Comparison of ENCODE assay signal across 30 cellular contexts in the genomic region with DNA sequence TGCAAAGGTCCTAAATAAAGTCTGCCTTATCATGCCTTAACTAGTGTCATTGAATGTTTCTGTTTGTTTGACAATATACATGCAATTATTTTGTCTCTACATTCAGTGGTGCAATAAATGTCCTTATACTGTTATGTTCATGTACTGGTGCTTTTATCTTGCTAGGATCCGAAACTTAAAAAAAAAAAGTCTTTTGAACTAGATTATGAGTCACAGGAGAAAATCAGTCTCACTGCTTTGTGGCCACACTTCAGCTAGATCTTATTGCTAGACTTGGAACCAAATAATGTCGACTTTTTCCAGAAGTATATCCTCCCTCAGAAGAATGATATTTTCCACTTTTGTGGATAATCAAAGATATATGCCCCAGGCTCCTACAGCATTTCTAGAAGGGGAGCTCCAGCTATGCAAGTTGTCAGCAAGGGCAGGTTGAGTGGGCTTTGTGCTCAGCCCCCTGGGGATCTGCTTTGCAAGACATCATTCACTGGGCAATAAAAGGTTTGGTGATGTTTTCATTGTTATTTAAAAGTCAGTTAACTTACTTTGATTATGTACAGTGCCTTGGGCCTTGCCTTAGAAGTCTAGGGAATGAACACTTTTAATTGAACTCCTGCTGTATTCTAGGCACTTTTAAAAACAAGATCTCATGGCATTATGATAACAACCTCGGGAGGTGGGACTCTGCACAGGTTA.
DNase-seq lines count a peak whose midpoint lies in the region; ATAC-seq and TF ChIP-seq lines count a peak whose summit lies in the region.
"Had no signal": no experiment of that assay in that cellular context is flagged by ENCODE, and none has a peak within 500 bp of the region (broad histone marks: within the 10 kb centered on the region; RNA-seq: fewer than 3 reads in every experiment).

No MANE protein-coding gene starts in this region.

- TF ChIP-seq CTCF in WTC11 (IDR thresholded peaks at IDR 0.05): no peak

- no peak overlapping the region for H3K9ac ChIP-seq in iPS-20b (ENCODE audit: low read depth, low read length)

- peak; percentile 1 for DNase-seq in HT1080 (ENCODE audit: low read depth)
- DNase-seq in WTC11 (ENCODE audit: low spot score): peak; percentile 26
- DNase-seq in Kasumi-1 (lab: John Stamatoyannopoulos, UW): no peak
- no peak for DNase-seq in NCI-H345 (lab: John Stamatoyannopoulos, UW)
- DNase-seq in SJCRH30: no peak
- DNase-seq: activated naive CD4-positive, alpha-beta T cell treated with Interleukin-2 at 50 U/mL for 16 hours; activated T-cell treated with anti-CD3 and anti-CD28 coated beads, Interleukin-2, amount 50 U/mL, for 72 hours; CD4-positive, alpha-beta T cell; DND-41; effector memory CD8-positive, alpha-beta T cell; erythroblast; foreskin fibroblast; GOT3; heart right ventricle; left cardiac atrium; NCI-H1092; NCI-H1694 treated with DMSO at 0.1 percent for 48 hours; NCI-H2171; NCI-H510A; RPMI8226; trophoblast cell had no signal

- peak overlapping the region; percentile 9; the same call in 1 of the 2 replicates for H3K4me3 ChIP-seq in iPS-20b (ENCODE audit: low read length)
- no peak overlapping the region for H3K4me3 ChIP-seq in SJCRH30
- H3K4me3 ChIP-seq: heart right ventricle, lung, SJSA1 had no signal

- POLR2A ChIA-PET in WTC11 (lab: Charles Lee): no interaction called here

- no peaks in the 10 kb centered on the region for H3K27me3 ChIP-seq in iPS-20b (ENCODE audit: insufficient read depth, low read length)
- H3K27me3 ChIP-seq in SJCRH30: peaks cover 38% of the 10 kb centered on the region
- H3K27me3 ChIP-seq: heart right ventricle, SJSA1 had no signal

- no peak overlapping the region for H3K4me3 Mint-ChIP-seq in WTC11
- H3K4me3 Mint-ChIP-seq: activated T-cell treated with anti-CD3 and anti-CD28 coated beads, Interleukin-2, amount 50 U/mL, for 72 hours; CD4-positive, alpha-beta T cell; central memory CD8-positive, alpha-beta T cell; effector memory CD8-positive, alpha-beta T cell; nephron; stimulated activated effector memory CD8-positive, alpha-beta T cell treated with anti-CD3 and anti-CD28 coated beads, Interleukin-12 subunit alpha, Interleukin-12 subunit beta, amount 100 ng/mL, for 72 hours; T-helper 1 cell treated with Interleukin-12 subunit alpha and Interleukin-12 subunit beta and Interleukin-4 antibody, amounts not matched to agents 30 μg/mL and 1 μg/mL, for 36 hours had no signal

- CTCF ChIA-PET in WTC11 (lab: Charles Lee): interaction anchor here (1.3 kb wide), 1 partner anchor 38 kb away, joined by 3 read pairs; no protein-coding TSS in a partner anchor

- peaks cover 70% of the 10 kb centered on the region for H3K27me3 Mint-ChIP-seq in WTC11 (ENCODE audit: low read depth)
- H3K27me3 Mint-ChIP-seq: CD4-positive, alpha-beta T cell; central memory CD8-positive, alpha-beta T cell; effector memory CD8-positive, alpha-beta T cell had no signal

- peaks cover 3% of the 10 kb centered on the region; the same call in 1 of the 2 replicates for H3K9me3 Mint-ChIP-seq in WTC11
- H3K9me3 Mint-ChIP-seq: CD4-positive, alpha-beta T cell had no signal

- H3K27ac ChIP-seq in iPS-20b (ENCODE audit: low read length) (no peak overlapping the region), SJCRH30 (no peak overlapping the region)
- H3K27ac ChIP-seq: heart right ventricle, SJSA1 had no signal

- H3K4me1 Mint-ChIP-seq in WTC11: peaks cover 73% of the 10 kb centered on the region
- H3K4me1 Mint-ChIP-seq: central memory CD8-positive, alpha-beta T cell; stimulated activated effector memory CD8-positive, alpha-beta T cell treated with anti-CD3 and anti-CD28 coated beads, Interleukin-12 subunit alpha, Interleukin-12 subunit beta, amount 100 ng/mL, for 72 hours had no signal

- H3K4me1 ChIP-seq in iPS-20b (ENCODE audit: insufficient read depth, low read length): peaks cover 26% of the 10 kb centered on the region
- H3K4me1 ChIP-seq in SJCRH30: no peaks in the 10 kb centered on the region
- H3K4me1 ChIP-seq: heart right ventricle, SJSA1 had no signal

- H3K36me3 Mint-ChIP-seq in WTC11: peaks cover 3% of the 10 kb centered on the region; the same call in 1 of the 2 replicates
- H3K36me3 Mint-ChIP-seq: stimulated activated effector memory CD8-positive, alpha-beta T cell treated with anti-CD3 and anti-CD28 coated beads, Interleukin-12 subunit alpha, Interleukin-12 subunit beta, amount 100 ng/mL, for 72 hours had no signal

- ATAC-seq in GM18519 (IDR thresholded peaks at IDR 0.05; ENCODE audit: low FRiP score, unreplicated experiment) (peak; percentile 38), WTC11 (peak; percentile 68), GM19023 (IDR thresholded peaks at IDR 0.05; ENCODE audit: unreplicated experiment) (no peak)
- ATAC-seq: activated T-cell treated with anti-CD3 and anti-CD28 coated beads, Interleukin-2, amount 50 U/mL, for 72 hours; effector memory CD8-positive, alpha-beta T cell; heart right ventricle; left cardiac atrium; stimulated activated effector memory CD8-positive, alpha-beta T cell treated with anti-CD3 and anti-CD28 coated beads, Interleukin-12 subunit alpha, Interleukin-12 subunit beta, amount 100 ng/mL, for 72 hours had no signal

- H3K9me3 ChIP-seq in iPS-20b (ENCODE audit: insufficient read depth, low read depth, low read length): no peaks in the 10 kb centered on the region
- no peaks in the 10 kb centered on the region for H3K9me3 ChIP-seq in SJCRH30 (replicated peaks)
- H3K9me3 ChIP-seq: heart right ventricle, SJSA1 had no signal

- H3K27ac Mint-ChIP-seq in WTC11: no peak overlapping the region
- H3K27ac Mint-ChIP-seq: activated T-cell treated with anti-CD3 and anti-CD28 coated beads, Interleukin-2, amount 50 U/mL, for 72 hours; CD4-positive, alpha-beta T cell; effector memory CD8-positive, alpha-beta T cell; nephron; stimulated activated effector memory CD8-positive, alpha-beta T cell treated with anti-CD3 and anti-CD28 coated beads, Interleukin-12 subunit alpha, Interleukin-12 subunit beta, amount 100 ng/mL, for 72 hours; T-helper 1 cell treated with Interleukin-12 subunit alpha and Interleukin-12 subunit beta and Interleukin-4 antibody, amounts not matched to agents 30 μg/mL and 1 μg/mL, for 36 hours had no signal

- H3K36me3 ChIP-seq in iPS-20b (ENCODE audit: insufficient read depth, low read depth, low read length) (no peaks in the 10 kb centered on the region), SJCRH30 (no peaks in the 10 kb centered on the region)
- H3K36me3 ChIP-seq: heart right ventricle, SJSA1 had no signal

TF ChIP-seq in WTC11, 78 proteins besides CTCF, POLR2A, EP300 and RAD21 (continues in another document):
- no peak for TF ChIP-seq PRRX2 (CRISPR knock-in tag; IDR thresholded peaks at IDR 0.05)
- no peak for TF ChIP-seq GRHL2 (CRISPR knock-in tag; IDR thresholded peaks at IDR 0.05; ENCODE audit: insufficient replicate concordance, severe bottlenecking)
- TF ChIP-seq ETV6 (CRISPR knock-in tag; IDR thresholded peaks at IDR 0.05): no peak
- TF ChIP-seq, protein P1, sequence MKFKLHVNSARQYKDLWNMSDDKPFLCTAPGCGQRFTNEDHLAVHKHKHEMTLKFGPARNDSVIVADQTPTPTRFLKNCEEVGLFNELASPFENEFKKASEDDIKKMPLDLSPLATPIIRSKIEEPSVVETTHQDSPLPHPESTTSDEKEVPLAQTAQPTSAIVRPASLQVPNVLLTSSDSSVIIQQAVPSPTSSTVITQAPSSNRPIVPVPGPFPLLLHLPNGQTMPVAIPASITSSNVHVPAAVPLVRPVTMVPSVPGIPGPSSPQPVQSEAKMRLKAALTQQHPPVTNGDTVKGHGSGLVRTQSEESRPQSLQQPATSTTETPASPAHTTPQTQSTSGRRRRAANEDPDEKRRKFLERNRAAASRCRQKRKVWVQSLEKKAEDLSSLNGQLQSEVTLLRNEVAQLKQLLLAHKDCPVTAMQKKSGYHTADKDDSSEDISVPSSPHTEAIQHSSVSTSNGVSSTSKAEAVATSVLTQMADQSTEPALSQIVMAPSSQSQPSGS (CRISPR knock-in tag; IDR thresholded peaks at IDR 0.05; ENCODE audit: borderline replicate concordance, low read depth): no peak
- no peak for TF ChIP-seq ESRRA (CRISPR knock-in tag; IDR thresholded peaks at IDR 0.05; ENCODE audit: borderline replicate concordance)
- TF ChIP-seq RORB (CRISPR knock-in tag; IDR thresholded peaks at IDR 0.05): no peak
- TF ChIP-seq, protein P2, sequence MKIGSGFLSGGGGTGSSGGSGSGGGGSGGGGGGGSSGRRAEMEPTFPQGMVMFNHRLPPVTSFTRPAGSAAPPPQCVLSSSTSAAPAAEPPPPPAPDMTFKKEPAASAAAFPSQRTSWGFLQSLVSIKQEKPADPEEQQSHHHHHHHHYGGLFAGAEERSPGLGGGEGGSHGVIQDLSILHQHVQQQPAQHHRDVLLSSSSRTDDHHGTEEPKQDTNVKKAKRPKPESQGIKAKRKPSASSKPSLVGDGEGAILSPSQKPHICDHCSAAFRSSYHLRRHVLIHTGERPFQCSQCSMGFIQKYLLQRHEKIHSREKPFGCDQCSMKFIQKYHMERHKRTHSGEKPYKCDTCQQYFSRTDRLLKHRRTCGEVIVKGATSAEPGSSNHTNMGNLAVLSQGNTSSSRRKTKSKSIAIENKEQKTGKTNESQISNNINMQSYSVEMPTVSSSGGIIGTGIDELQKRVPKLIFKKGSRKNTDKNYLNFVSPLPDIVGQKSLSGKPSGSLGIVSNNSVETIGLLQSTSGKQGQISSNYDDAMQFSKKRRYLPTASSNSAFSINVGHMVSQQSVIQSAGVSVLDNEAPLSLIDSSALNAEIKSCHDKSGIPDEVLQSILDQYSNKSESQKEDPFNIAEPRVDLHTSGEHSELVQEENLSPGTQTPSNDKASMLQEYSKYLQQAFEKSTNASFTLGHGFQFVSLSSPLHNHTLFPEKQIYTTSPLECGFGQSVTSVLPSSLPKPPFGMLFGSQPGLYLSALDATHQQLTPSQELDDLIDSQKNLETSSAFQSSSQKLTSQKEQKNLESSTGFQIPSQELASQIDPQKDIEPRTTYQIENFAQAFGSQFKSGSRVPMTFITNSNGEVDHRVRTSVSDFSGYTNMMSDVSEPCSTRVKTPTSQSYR (CRISPR knock-in tag; IDR thresholded peaks at IDR 0.05): no peak
- TF ChIP-seq SMAD4 (CRISPR knock-in tag; IDR thresholded peaks at IDR 0.05): no peak
- TF ChIP-seq, protein P3, sequence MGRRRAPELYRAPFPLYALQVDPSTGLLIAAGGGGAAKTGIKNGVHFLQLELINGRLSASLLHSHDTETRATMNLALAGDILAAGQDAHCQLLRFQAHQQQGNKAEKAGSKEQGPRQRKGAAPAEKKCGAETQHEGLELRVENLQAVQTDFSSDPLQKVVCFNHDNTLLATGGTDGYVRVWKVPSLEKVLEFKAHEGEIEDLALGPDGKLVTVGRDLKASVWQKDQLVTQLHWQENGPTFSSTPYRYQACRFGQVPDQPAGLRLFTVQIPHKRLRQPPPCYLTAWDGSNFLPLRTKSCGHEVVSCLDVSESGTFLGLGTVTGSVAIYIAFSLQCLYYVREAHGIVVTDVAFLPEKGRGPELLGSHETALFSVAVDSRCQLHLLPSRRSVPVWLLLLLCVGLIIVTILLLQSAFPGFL (CRISPR knock-in tag; IDR thresholded peaks at IDR 0.05; ENCODE audit: borderline replicate concordance): no peak

Comparison
In these comparisons a context has a peak if more than half of its experiments do, and no peak if none do; other contexts are left out.
1. DNase-seq: peak in HT1080 (single experiment) and WTC11 (single experiment); none in Kasumi-1 (0 of 2), NCI-H345 (single experiment) and SJCRH30 (0 of 2).